8 cellular contexts compared by ENCODE assay signal in the genomic region with DNA sequence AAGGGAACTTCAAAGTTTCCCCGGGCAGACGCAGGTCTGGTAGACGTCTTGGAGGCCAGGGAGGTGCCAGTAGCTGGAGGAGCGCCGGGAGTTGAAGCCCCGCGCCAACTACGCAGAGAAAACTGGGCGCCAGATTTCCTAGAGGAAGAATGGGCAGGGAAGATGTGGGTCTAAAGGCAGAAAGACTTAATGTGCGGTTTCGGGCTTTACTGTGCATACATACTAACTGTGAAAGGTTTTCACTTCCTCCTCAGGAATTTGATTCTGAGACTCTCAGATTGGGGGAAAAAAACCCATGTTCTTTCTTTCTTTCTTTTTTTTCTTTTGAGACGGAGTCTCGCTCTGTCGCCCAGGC. TPM values are rescaled to one million over a fixed set of nuclear protein-coding genes. Genes with fewer than 3 reads are reported as not detected.
DNase-seq lines count a peak whose midpoint lies in the region; ATAC-seq lines count a peak whose summit lies in the region.

No MANE protein-coding gene starts in this region.

- H3K4me1 Mint-ChIP-seq in central memory CD8-positive, alpha-beta T cell: peaks cover 6% of the 10 kb centered on the region

- peaks cover 9% of the 10 kb centered on the region for H3K36me3 Mint-ChIP-seq in central memory CD8-positive, alpha-beta T cell (ENCODE audit: insufficient read depth)

- DNase-seq in activated CD4-positive, CD25-positive, alpha-beta regulatory T cell (lab: John Stamatoyannopoulos, UW): no peak
- no peak for DNase-seq in central memory CD8-positive, alpha-beta T cell (ENCODE audit: low spot score in 2 of 2)
- no peak for DNase-seq in sciatic nerve (ENCODE audit: low spot score)
- no peak for DNase-seq in amygdala (lab: John Stamatoyannopoulos, UW)
- no peak for DNase-seq in activated CD4-positive, alpha-beta T cell treated with anti-CD3 and anti-CD28 coated beads, Interleukin-2, amount 50 U/mL, for 48 hours

- H3K27me3 Mint-ChIP-seq in central memory CD8-positive, alpha-beta T cell: no peaks in the 10 kb centered on the region

- ATAC-seq in activated CD4-positive, CD25-positive, alpha-beta regulatory T cell treated with anti-CD3 and anti-CD28 coated beads, Interleukin-2, amount 50 U/mL, for 24 hours: peak; percentile 6 to 8
- peak; percentile 33 for ATAC-seq in HG03354 (IDR thresholded peaks at IDR 0.05; ENCODE audit: poor library complexity, severe bottlenecking, unreplicated experiment)
- ATAC-seq in central memory CD8-positive, alpha-beta T cell (replicated peaks; ENCODE audit: extremely low read depth, poor library complexity, severe bottlenecking): no peak
- no peak for ATAC-seq in sciatic nerve

- H3K4me3 Mint-ChIP-seq in central memory CD8-positive, alpha-beta T cell: peak overlapping the region; percentile 80

- peak overlapping the region in 5 of 7 experiments; percentile 55 to 83 (median 73) for H3K4me3 ChIP-seq in skin epidermis

- no peaks in the 10 kb centered on the region for H3K9me3 Mint-ChIP-seq in central memory CD8-positive, alpha-beta T cell

- H3K27ac Mint-ChIP-seq in central memory CD8-positive, alpha-beta T cell (ENCODE audit: low read depth): peak overlapping the region; percentile 86

- H3K27ac ChIP-seq in skin epidermis: peak overlapping the region in 2 of 21 experiments; percentile 47 to 78

- intact Hi-C loops in sciatic nerve (cut with DNase I): no loop called here

RNA-seq across cellular contexts. Expression of gene ZNF287, which starts 0.3 kb away (rescaled TPM):
- total RNA-seq in sciatic nerve: 8.9 TPM

Comparison
In these comparisons a context has a peak if more than half of its experiments do, and no peak if none do; other contexts are left out.
1. ATAC-seq: peak in activated CD4-positive, CD25-positive, alpha-beta regulatory T cell treated with anti-CD3 and anti-CD28 coated beads, Interleukin-2, amount 50 U/mL, for 24 hours (2 of 2) and HG03354 (single experiment); none in central memory CD8-positive, alpha-beta T cell (single experiment) and sciatic nerve (single experiment).